Comparison of ENCODE assay signal across 8 cellular contexts in the genomic region with DNA sequence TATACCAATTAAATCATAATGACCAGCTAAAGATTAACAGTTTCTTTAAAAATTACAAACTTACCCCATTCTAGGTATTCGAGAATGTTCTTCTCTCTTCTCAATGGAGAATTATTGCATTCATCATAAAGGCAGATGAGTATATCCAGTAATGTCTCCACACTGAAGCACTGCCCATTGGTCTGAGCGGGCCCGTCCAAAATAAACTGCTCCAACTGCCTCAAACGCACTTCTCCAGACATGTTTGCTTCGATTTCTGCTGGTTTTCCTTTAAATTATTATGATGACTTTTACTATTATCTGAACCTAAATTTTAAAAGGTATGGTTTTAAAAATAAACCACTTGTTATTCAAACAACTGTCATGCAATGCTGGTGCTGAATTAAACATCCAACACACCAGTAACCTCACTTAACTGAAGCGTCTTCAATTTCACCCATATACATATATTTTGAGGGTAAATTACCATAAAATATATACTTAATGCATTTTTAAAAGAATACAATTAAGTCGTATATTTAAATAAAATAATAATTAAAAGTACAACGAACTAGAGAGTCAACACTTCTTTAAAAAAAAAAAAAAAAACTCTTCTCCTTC. TPM values are rescaled to one million over a fixed set of nuclear protein-coding genes. Genes with fewer than 3 reads are reported as not detected.
DNase-seq lines count a peak whose midpoint lies in the region; ATAC-seq and TF ChIP-seq lines count a peak whose summit lies in the region.

No MANE protein-coding gene starts in this region.

- peak overlapping the region; percentile 90 for H3K4me3 ChIP-seq in cardiac muscle cell
- peak overlapping the region; percentile 72 for H3K4me3 ChIP-seq in WERI-Rb-1 (ENCODE audit: low read depth, low read length)

- no peak for TF ChIP-seq CTCF in cardiac muscle cell (IDR thresholded peaks at IDR 0.05; ENCODE audit: low read depth, low read length)
- no peak for TF ChIP-seq CTCF in WERI-Rb-1 (IDR thresholded peaks at IDR 0.05; ENCODE audit: low read depth, low read length)

- H3K27me3 ChIP-seq in cardiac muscle cell (no peaks in the 10 kb centered on the region), WERI-Rb-1 (ENCODE audit: insufficient read depth, low read depth, severe bottlenecking) (no peaks in the 10 kb centered on the region)

- DNase-seq in cardiac muscle cell (ENCODE audit: low read depth in 1 of 2, low spot score in 1 of 2), result peak; percentile 13 to 44
- no peak for DNase-seq in left cardiac atrium
- no peak for DNase-seq in WERI-Rb-1
- DNase-seq in globus pallidus (ENCODE audit: low spot score), result peak; percentile 66
- peak; percentile 13 for DNase-seq in renal cortical epithelial cell (ENCODE audit: low read depth)
- DNase-seq in activated CD4-positive, CD25-positive, alpha-beta regulatory T cell treated with anti-CD3 and anti-CD28 coated beads, Interleukin-2, amount 50 U/mL, for 72 hours, result no peak

- intact Hi-C loops in left cardiac atrium (cut with DNase I), result loop anchor here (5.0 to 10.0 kb wide), 3 partner anchors 75 to 118 kb away; no protein-coding TSS in a partner anchor

- no peak overlapping the region for H3K27ac ChIP-seq in cardiac muscle cell
- H3K27ac ChIP-seq in WERI-Rb-1, result peak overlapping the region; percentile 92

- no peaks in the 10 kb centered on the region for H3K36me3 ChIP-seq in cardiac muscle cell
- H3K36me3 ChIP-seq in WERI-Rb-1, result no peaks in the 10 kb centered on the region

- ATAC-seq in left cardiac atrium (no peak), HG02763 (IDR thresholded peaks at IDR 0.05; ENCODE audit: unreplicated experiment) (no peak), GM19035 (IDR thresholded peaks at IDR 0.05; ENCODE audit: unreplicated experiment) (no peak)

- peaks cover 12% of the 10 kb centered on the region for H3K4me1 ChIP-seq in cardiac muscle cell (ENCODE audit: low read depth)

- H3K9me3 ChIP-seq in cardiac muscle cell (ENCODE audit: low read depth) (no peaks in the 10 kb centered on the region), WERI-Rb-1 (ENCODE audit: severe bottlenecking) (no peaks in the 10 kb centered on the region)

RNA-seq across cellular contexts. Expression of a gene that starts 1.3 kb away (rescaled TPM):
- total RNA-seq in cardiac muscle cell, result 12.0 and 25.2 TPM in 2 replicates
- polyA plus RNA-seq in cardiac muscle cell, result 25.1 and 32.8 TPM in 2 replicates
- total RNA-seq in left cardiac atrium, result 10 to 100 TPM; 35.3 to 41.0 TPM
- total RNA-seq in renal cortical epithelial cell, result 37.2 and 63.5 TPM in 2 replicates

Comparison
In these comparisons a context has a peak if more than half of its experiments do, and no peak if none do; other contexts are left out.
1. DNase-seq: peak in cardiac muscle cell (2 of 2), globus pallidus (single experiment) and renal cortical epithelial cell (single experiment); none in left cardiac atrium (single experiment), WERI-Rb-1 (single experiment) and activated CD4-positive, CD25-positive, alpha-beta regulatory T cell treated with anti-CD3 and anti-CD28 coated beads, Interleukin-2, amount 50 U/mL, for 72 hours (single experiment).